In the genomic region with DNA sequence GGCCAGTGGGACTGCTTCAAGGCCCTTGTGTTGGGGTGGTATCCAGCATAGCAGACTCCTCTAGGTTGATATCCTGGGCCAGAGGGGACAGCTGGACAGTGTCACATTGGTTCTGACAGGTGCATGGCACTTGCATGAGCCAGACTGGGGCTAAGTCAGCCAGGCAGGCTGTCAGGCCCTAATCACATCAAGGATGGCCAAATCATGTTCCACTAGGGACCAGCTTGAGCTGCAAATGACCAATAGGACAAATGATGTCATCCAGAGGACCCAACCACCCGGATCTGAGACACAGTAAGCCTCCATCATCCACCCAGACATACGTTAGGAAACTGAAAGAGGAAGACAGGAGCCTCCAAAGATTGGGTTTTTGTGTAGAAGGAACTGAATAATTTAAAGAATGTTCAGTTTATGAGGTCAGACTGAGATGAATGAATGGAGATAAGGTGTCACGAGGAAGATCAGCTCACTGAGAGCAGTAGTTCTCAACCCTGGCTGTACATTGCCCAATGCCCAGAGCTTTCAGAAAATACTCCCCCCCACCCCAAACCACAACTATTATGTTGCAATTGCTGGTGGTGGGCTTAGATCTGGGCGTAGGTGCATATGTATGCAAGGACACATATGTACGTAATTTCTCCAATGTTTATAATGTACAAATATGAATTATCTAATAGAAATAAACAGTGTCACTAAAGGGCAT, we compare ENCODE assay signal across 18 cellular contexts.
DNase-seq lines count a peak whose midpoint lies in the region; ATAC-seq, FAIRE-seq and TF ChIP-seq lines count a peak whose summit lies in the region.
"Had no signal": no experiment of that assay in that cellular context is flagged by ENCODE, and none has a peak within 500 bp of the region (broad histone marks: within the 10 kb centered on the region; RNA-seq: fewer than 3 reads in every experiment).

No MANE protein-coding gene starts in this region.

- H3K27me3 ChIP-seq in right lobe of liver = no peaks in the 10 kb centered on the region
- H3K27me3 ChIP-seq in HepG2 (ENCODE audit: control insufficient read depth in 1 of 2, insufficient read depth in 2 of 2, low read length in 2 of 2) = no peaks in the 10 kb centered on the region
- H3K27me3 ChIP-seq in lower lobe of right lung (ENCODE audit: low read depth) = no peaks in the 10 kb centered on the region
- H3K27me3 ChIP-seq: tibial nerve had no signal

- H3K79me2 ChIP-seq in HepG2 (ENCODE audit: insufficient read depth, low read length) = no peaks in the 10 kb centered on the region

- TF ChIP-seq EP300 in HepG2 (IDR thresholded peaks at IDR 0.05; ENCODE audit: low read depth in 2 of 2, low read length in 2 of 2) (no peak), HepG2 (CRISPR knock-in tag; IDR thresholded peaks at IDR 0.05; ENCODE audit: borderline replicate concordance) (no peak)

- H3K4me2 ChIP-seq in HepG2 (ENCODE audit: low read depth, low read length) = no peak overlapping the region

- CTCF ChIA-PET in HepG2 (lab: Yijun Ruan, JAX; ENCODE audit: low intra/inter-chr PET ratio, low total read pairs) = no interaction called here

- H3K4me1 ChIP-seq in right lobe of liver (no peaks in the 10 kb centered on the region), HepG2 (ENCODE audit: insufficient read depth, low read length) (no peaks in the 10 kb centered on the region), lower lobe of right lung (peaks cover 7% of the 10 kb centered on the region)

- POLR2A ChIA-PET in HepG2 (lab: Yijun Ruan, JAX) = no interaction called here

- no peak overlapping the region for H3K27ac ChIP-seq in right lobe of liver
- H3K27ac ChIP-seq in HepG2 (ENCODE audit: extremely low read length, insufficient read depth, low read length) = no peak overlapping the region
- H3K27ac ChIP-seq in lower lobe of right lung = peak overlapping the region; percentile 46
- H3K27ac ChIP-seq: tibial nerve had no signal

- in situ Hi-C loops in HepG2 (cut with HindIII; ENCODE audit: extremely low pct_ligation_motif_present, low pct_unique_long_range_greater_than_20kb) = no loop called here
- in situ Hi-C loops in SK-MEL-5 (cut with HindIII; ENCODE audit: low pct_unique_long_range_greater_than_20kb, low sequenced_read_pairs) = no loop called here

- no peak overlapping the region for H3K4me3 Mint-ChIP-seq in chondrocyte (ENCODE audit: unreplicated experiment)
- H3K4me3 Mint-ChIP-seq: CD8-positive, alpha-beta memory T cell; T-helper 2 cell treated with Interferon-gamma antibody and Interleukin-4, amounts not matched to agents 5 μg/mL and 100 μg/mL, for 36 hours had no signal

- no peaks in the 10 kb centered on the region for H3K27me3 Mint-ChIP-seq in chondrocyte (ENCODE audit: low read depth)

- FAIRE-seq in HepG2 (lab: Jason Lieb, UNC) = no peak

- H3K4me3 ChIP-seq in right lobe of liver (no peak overlapping the region), HepG2 (replicated peaks in 1 of 3; ENCODE audit: insufficient read depth in 1 of 3, low read depth in 2 of 3, low read length in 3 of 3) (no peak overlapping the region), lower lobe of right lung (no peak overlapping the region)
- H3K4me3 ChIP-seq: tibial nerve had no signal

- no peaks in the 10 kb centered on the region for H3K36me3 ChIP-seq in right lobe of liver
- no peaks in the 10 kb centered on the region for H3K36me3 ChIP-seq in HepG2 (replicated peaks in 1 of 2; ENCODE audit: control insufficient read depth in 1 of 2, insufficient read depth in 2 of 2, low read length in 2 of 2)
- no peaks in the 10 kb centered on the region for H3K36me3 ChIP-seq in lower lobe of right lung
- H3K36me3 ChIP-seq: tibial nerve had no signal

- DNase-seq in right lobe of liver = no peak
- DNase-seq in HepG2 (ENCODE audit: low spot score) = no peak
- DNase-seq in SK-MEL-5 (ENCODE audit: low read depth, low spot score) = peak; percentile 23
- DNase-seq in lower lobe of right lung = no peak
- DNase-seq in chondrocyte (ENCODE audit: low spot score) = no peak
- DNase-seq: activated effector memory CD4-positive, alpha-beta T cell treated with Interleukin-2 at 50 U/mL for 16 hours; amniotic stem cell; CD8-positive, alpha-beta memory T cell; cerebellar nuclear complex; foreskin melanocyte; left ventricle myocardium superior; NCI-H1092 treated with DMSO at 0.1 percent for 48 hours; posterior cingulate gyrus had no signal

- no peaks in the 10 kb centered on the region for H3K9me3 Mint-ChIP-seq in chondrocyte (ENCODE audit: low read depth)

- ATAC-seq in right lobe of liver (peak in 3 of 4 donors; percentile 23 to 56 (median 51)), HepG2 (no peak), lower lobe of right lung (peak; percentile 71 to 79), HG03457 (IDR thresholded peaks at IDR 0.05; ENCODE audit: unreplicated experiment) (no peak), HG03095 (IDR thresholded peaks at IDR 0.05; ENCODE audit: unreplicated experiment) (no peak), HG02798 (IDR thresholded peaks at IDR 0.05; ENCODE audit: poor library complexity, unreplicated experiment) (no peak)
- ATAC-seq: left ventricle myocardium superior had no signal

- no peaks in the 10 kb centered on the region for H3K36me3 Mint-ChIP-seq in chondrocyte (ENCODE audit: low read depth)
- H3K36me3 Mint-ChIP-seq: CD8-positive, alpha-beta memory T cell had no signal

- intact Hi-C loops in right lobe of liver (cut with DNase I) (no loop called here), HepG2 (cut with micrococcal nuclease; ENCODE audit: unreplicated experiment) (no loop called here), lower lobe of right lung (cut with DNase I) (no loop called here)

- TF ChIP-seq CTCF in right lobe of liver (IDR thresholded peaks at IDR 0.05) (no peak), HepG2 (CRISPR knock-in tag; IDR thresholded peaks at IDR 0.05) (no peak), lower lobe of right lung (IDR thresholded peaks at IDR 0.05) (no peak), chondrocyte (IDR thresholded peaks at IDR 0.05) (no peak)

- no peaks in the 10 kb centered on the region for H4K20me1 ChIP-seq in HepG2 (ENCODE audit: insufficient read depth, low read length)

- peaks cover 14% of the 10 kb centered on the region for H3K4me1 Mint-ChIP-seq in chondrocyte (ENCODE audit: low read depth)
- H3K4me1 Mint-ChIP-seq: CD8-positive, alpha-beta memory T cell had no signal

- TF ChIP-seq RAD21 in HepG2 (CRISPR knock-in tag; IDR thresholded peaks at IDR 0.05) = no peak

- BruUV-seq in HepG2 (replicated peaks; lab: Mats Ljungman, UMichigan) = no TSS peak

- H3K9me3 ChIP-seq in right lobe of liver = no peaks in the 10 kb centered on the region
- no peaks in the 10 kb centered on the region for H3K9me3 ChIP-seq in HepG2 (ENCODE audit: low read length)
- no peaks in the 10 kb centered on the region for H3K9me3 ChIP-seq in lower lobe of right lung
- H3K9me3 ChIP-seq: tibial nerve had no signal

- H3K27ac Mint-ChIP-seq in chondrocyte (ENCODE audit: unreplicated experiment) = no peak overlapping the region
- H3K27ac Mint-ChIP-seq: CD8-positive, alpha-beta memory T cell; T-helper 2 cell treated with Interferon-gamma antibody and Interleukin-4, amounts not matched to agents 5 μg/mL and 100 μg/mL, for 36 hours had no signal

- TF ChIP-seq POLR2A in right lobe of liver (IDR thresholded peaks at IDR 0.05) = no peak
- no peak for TF ChIP-seq POLR2A in HepG2 (IDR thresholded peaks at IDR 0.05; ENCODE audit: insufficient read depth in 1 of 2, low read depth in 2 of 2, low read length in 2 of 2)

- WGBS in right lobe of liver (ENCODE audit: insufficient coverage, low coverage, low lambda C conversion rate, missing lambda C conversion rate) = 62% methylated on average over 5 of the region's 5 CpGs
- 9% methylated on average over 5 of the region's 5 CpGs for WGBS in HepG2 (ENCODE audit: low lambda C conversion rate)

- H3K9ac ChIP-seq in HepG2 (ENCODE audit: insufficient read depth, low read depth, low read length) = no peak overlapping the region

- H2AFZ ChIP-seq in HepG2 (ENCODE audit: low read length) = no peak overlapping the region

TF ChIP-seq in HepG2, 621 proteins besides CTCF, POLR2A, EP300 and RAD21 (continues in another document):
- no peak for TF ChIP-seq ZNF720 (CRISPR knock-in tag; IDR thresholded peaks at IDR 0.05)
- TF ChIP-seq, protein P1, sequence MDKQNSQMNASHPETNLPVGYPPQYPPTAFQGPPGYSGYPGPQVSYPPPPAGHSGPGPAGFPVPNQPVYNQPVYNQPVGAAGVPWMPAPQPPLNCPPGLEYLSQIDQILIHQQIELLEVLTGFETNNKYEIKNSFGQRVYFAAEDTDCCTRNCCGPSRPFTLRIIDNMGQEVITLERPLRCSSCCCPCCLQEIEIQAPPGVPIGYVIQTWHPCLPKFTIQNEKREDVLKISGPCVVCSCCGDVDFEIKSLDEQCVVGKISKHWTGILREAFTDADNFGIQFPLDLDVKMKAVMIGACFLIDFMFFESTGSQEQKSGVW (CRISPR knock-in tag; IDR thresholded peaks at IDR 0.05; ENCODE audit: borderline replicate concordance) = no peak
- no peak for TF ChIP-seq NR3C1 (CRISPR knock-in tag; IDR thresholded peaks at IDR 0.05)
- TF ChIP-seq NCOR1 (IDR thresholded peaks at IDR 0.05; ENCODE audit: borderline replicate concordance, low read length) = no peak
- TF ChIP-seq ONECUT2 (CRISPR knock-in tag; IDR thresholded peaks at IDR 0.05) = no peak
- TF ChIP-seq NR2F1 (CRISPR knock-in tag; IDR thresholded peaks at IDR 0.05) = no peak
- TF ChIP-seq ESRRA (CRISPR knock-in tag; IDR thresholded peaks at IDR 0.05; ENCODE audit: low read depth) = no peak
- no peak for TF ChIP-seq ZNF781 (CRISPR knock-in tag; IDR thresholded peaks at IDR 0.05; ENCODE audit: borderline replicate concordance, not compliant biosample characterization)
- TF ChIP-seq, protein P2, sequence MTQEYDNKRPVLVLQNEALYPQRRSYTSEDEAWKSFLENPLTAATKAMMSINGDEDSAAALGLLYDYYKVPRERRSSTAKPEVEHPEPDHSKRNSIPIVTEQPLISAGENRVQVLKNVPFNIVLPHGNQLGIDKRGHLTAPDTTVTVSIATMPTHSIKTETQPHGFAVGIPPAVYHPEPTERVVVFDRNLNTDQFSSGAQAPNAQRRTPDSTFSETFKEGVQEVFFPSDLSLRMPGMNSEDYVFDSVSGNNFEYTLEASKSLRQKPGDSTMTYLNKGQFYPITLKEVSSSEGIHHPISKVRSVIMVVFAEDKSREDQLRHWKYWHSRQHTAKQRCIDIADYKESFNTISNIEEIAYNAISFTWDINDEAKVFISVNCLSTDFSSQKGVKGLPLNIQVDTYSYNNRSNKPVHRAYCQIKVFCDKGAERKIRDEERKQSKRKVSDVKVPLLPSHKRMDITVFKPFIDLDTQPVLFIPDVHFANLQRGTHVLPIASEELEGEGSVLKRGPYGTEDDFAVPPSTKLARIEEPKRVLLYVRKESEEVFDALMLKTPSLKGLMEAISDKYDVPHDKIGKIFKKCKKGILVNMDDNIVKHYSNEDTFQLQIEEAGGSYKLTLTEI (CRISPR knock-in tag; conservative IDR thresholded peaks at IDR 0.05) = no peak
- no peak for TF ChIP-seq ZNF557 (CRISPR knock-in tag; IDR thresholded peaks at IDR 0.05)
- TF ChIP-seq ATF1 (CRISPR knock-in tag; IDR thresholded peaks at IDR 0.05) = no peak
- TF ChIP-seq NFE2L1 (CRISPR knock-in tag; IDR thresholded peaks at IDR 0.05; ENCODE audit: borderline replicate concordance) = no peak
- no peak for TF ChIP-seq HOXD1 (CRISPR knock-in tag; IDR thresholded peaks at IDR 0.05)
- TF ChIP-seq HOXA5 (CRISPR knock-in tag; IDR thresholded peaks at IDR 0.05) = no peak

Comparison
In these comparisons a context has a peak if more than half of its experiments do, and no peak if none do; other contexts are left out.
1. ATAC-seq: peak in right lobe of liver (3 of 4) and lower lobe of right lung (2 of 2); none in HepG2 (single experiment), HG03457 (single experiment), HG03095 (single experiment) and HG02798 (single experiment).